ENCODE assay signal across 1 cellular context in the genomic region with DNA sequence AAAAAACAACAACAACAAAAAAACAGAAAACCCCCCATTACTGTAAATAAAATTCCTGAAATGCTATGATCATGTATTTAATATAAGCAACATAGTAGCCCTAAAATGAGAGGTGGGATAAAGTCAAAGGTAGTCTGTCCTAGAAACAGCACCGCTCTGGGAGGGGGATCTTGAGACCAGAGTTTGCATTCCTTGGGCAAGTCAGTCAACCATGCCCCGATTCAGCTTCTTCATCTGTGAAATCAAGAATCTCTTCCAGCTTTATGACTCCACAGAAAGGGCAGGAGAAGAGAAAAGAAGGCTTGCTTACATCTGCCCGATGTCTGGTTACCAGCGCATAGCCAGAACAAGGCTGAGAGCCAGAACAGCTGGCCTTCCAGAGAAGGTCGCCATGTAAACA.
TF ChIP-seq lines count a peak whose summit lies in the region.

No MANE protein-coding gene starts in this region.

TF ChIP-seq in SK-N-SH, 30 proteins besides CTCF, POLR2A, EP300 and RAD21 (continued from another document):
- TF ChIP-seq ELF1 (IDR thresholded peaks at IDR 0.05) = no peak
- no peak for TF ChIP-seq GABPA (IDR thresholded peaks at IDR 0.05; ENCODE audit: low read depth)
- TF ChIP-seq FOXJ3 (CRISPR knock-in tag; IDR thresholded peaks at IDR 0.05) = no peak
- no peak for TF ChIP-seq SMC3 (IDR thresholded peaks at IDR 0.05; ENCODE audit: low read depth, low read length)
- TF ChIP-seq FOSL2 (IDR thresholded peaks at IDR 0.05; ENCODE audit: borderline replicate concordance, low read depth) = no peak
- TF ChIP-seq RCOR1 (IDR thresholded peaks at IDR 0.05; ENCODE audit: low read length) = no peak
- TF ChIP-seq EZH2phosphoT487 (IDR thresholded peaks at IDR 0.05; ENCODE audit: borderline replicate concordance, low read depth) = no peak
- TF ChIP-seq MXI1 (IDR thresholded peaks at IDR 0.05; ENCODE audit: low read depth, low read length) = no peak
- no peak for TF ChIP-seq FOXM1 (IDR thresholded peaks at IDR 0.05; ENCODE audit: low read depth)
- TF ChIP-seq RXRA (IDR thresholded peaks at IDR 0.05; ENCODE audit: borderline replicate concordance, low read depth) = no peak
- TF ChIP-seq TCF12 (IDR thresholded peaks at IDR 0.05) = no peak
- no peak for TF ChIP-seq TAF1 (IDR thresholded peaks at IDR 0.05; ENCODE audit: borderline replicate concordance, low read depth, low read length)
- TF ChIP-seq JUND (IDR thresholded peaks at IDR 0.05) = no peak
